Comparison of ENCODE assay signal across 35 cellular contexts in genomic region chr2:13141315-13141714, GRCh38.
"Had no signal": no experiment of that assay in that cellular context is flagged by ENCODE, and none has a peak within 500 bp of the region (broad histone marks: within the 10 kb centered on the region; RNA-seq: fewer than 3 reads in every experiment).

No MANE protein-coding gene starts in this region.

- H3K27ac ChIP-seq: KMS-11 had no signal

- H3K9me3 ChIP-seq: MG63 had no signal

- H3K4me3 ChIP-seq: MG63 had no signal

- H3K4me2 ChIP-seq: KMS-11 had no signal

- H3K9ac ChIP-seq: KMS-11 had no signal

- H3K36me3 ChIP-seq: MG63 had no signal

- DNase-seq: Karpas-422, Kasumi-1, MG63, MM.1S, MV-4-11, NCI-H1048, NCI-H1092, NCI-H1092 treated with DMSO at 0.1 percent for 48 hours, NCI-H1105, NCI-H1105 treated with DMSO at 0.1 percent for 48 hours, NCI-H1417, NCI-H1417 treated with DMSO at 0.1 percent for 48 hours, NCI-H1436, NCI-H1436 treated with DMSO at 0.1 percent for 48 hours, NCI-H146, NCI-H1694, NCI-H1694 treated with DMSO at 0.1 percent for 48 hours, NCI-H187, NCI-H1930, NCI-H2029, NCI-H2029 treated with DMSO at 0.1 percent for 48 hours, NCI-H2081, NCI-H2081 treated with DMSO at 0.1 percent for 48 hours, NCI-H2107, NCI-H2171, NCI-H2171 treated with DMSO at 0.1 percent for 48 hours, NCI-H2227 treated with DMSO at 0.1 percent for 48 hours, NCI-H345, NCI-H446, NCI-H446 treated with DMSO at 0.1 percent for 48 hours, NCI-H510A, NCI-H510A treated with DMSO at 0.1 percent for 48 hours, NCI-H524, NCI-H524 treated with DMSO at 0.1 percent for 48 hours had no signal
